ENCODE assay signal across 1 cellular context in the genomic region with DNA sequence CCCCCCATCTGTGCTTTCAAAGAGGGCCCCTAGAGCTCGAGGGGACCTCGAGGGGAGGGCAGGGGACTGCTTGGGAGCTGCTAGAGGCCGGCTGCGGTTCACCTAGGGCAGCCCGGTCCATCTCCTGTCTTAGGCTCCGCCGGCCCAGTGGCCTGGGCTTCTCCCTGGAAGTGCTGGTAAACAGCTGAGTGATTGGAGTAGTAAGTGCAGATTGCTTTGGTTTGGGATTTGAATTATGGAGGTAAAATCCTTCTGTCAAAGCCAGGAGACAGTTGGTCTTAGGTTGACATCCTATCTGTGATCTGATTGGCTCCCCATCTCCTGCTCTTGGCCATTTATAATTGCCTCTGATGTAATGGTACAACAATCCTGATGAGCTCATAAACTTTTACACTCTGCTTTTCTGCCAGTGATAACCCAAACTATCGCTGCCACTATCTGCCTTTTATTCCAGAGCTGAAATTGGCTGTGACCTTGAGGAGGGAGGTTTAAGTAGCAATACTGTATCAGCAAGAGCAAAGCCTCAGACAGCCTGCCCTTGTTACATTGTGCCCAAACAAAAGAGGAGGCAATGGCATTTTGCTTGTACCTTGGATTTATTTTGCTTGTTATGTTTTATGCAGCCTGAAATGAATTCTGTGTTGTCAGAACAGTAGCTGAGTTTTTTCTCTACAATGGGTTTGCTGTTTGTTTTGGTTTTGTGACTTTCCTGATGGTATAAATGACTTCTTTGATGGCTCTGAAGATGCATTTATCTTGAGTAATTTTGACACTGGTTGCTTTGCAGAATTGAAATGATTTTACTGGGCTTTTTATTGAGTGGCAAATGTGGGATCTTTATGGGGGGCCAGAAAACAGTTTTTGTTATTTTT.
TF ChIP-seq lines count a peak whose summit lies in the region.

No MANE protein-coding gene starts in this region.

TF ChIP-seq in A549, 52 proteins besides CTCF, POLR2A, EP300 and RAD21 (continued from another document):
- TF ChIP-seq PBX3 (IDR thresholded peaks at IDR 0.05) = peak; percentile 30; the same call in 1 of the 2 replicates
